In genomic region chr16:85550422-85551318, GRCh38 we compare ENCODE assay signal across 15 cellular contexts.
DNase-seq lines count a peak whose midpoint lies in the region; ATAC-seq and TF ChIP-seq lines count a peak whose summit lies in the region.
"Had no signal": no experiment of that assay in that cellular context is flagged by ENCODE, and none has a peak within 500 bp of the region (broad histone marks: within the 10 kb centered on the region; RNA-seq: fewer than 3 reads in every experiment).

No MANE protein-coding gene starts in this region.

- H3K4me3 ChIP-seq in cardiac muscle cell (no peak overlapping the region), astrocyte of the cerebellum (ENCODE audit: low read depth, low read length) (no peak overlapping the region)
- H3K4me3 ChIP-seq: mucosa of descending colon, smooth muscle cell had no signal

- TF ChIP-seq CTCF in cardiac muscle cell (IDR thresholded peaks at IDR 0.05; ENCODE audit: low read depth, low read length) (peak; percentile 17), astrocyte of the cerebellum (IDR thresholded peaks at IDR 0.05; ENCODE audit: low read depth, low read length, missing control alignments) (peak; percentile 26), type B pancreatic cell (conservative IDR thresholded peaks at IDR 0.05) (no peak)

- H3K9me3 ChIP-seq in cardiac muscle cell (ENCODE audit: low read depth), result no peaks in the 10 kb centered on the region
- H3K9me3 ChIP-seq: BE2C, mucosa of descending colon, SK-N-SH had no signal

- in situ Hi-C loops in astrocyte of the cerebellum (cut with HindIII; ENCODE audit: low sequenced_read_pairs), result no loop called here

- H3K9me3 Mint-ChIP-seq in type B pancreatic cell, result no peaks in the 10 kb centered on the region

- H3K27ac ChIP-seq in cardiac muscle cell, result peak overlapping the region; percentile 65

- peaks cover 5% of the 10 kb centered on the region for H3K4me1 ChIP-seq in cardiac muscle cell (ENCODE audit: low read depth)

- H3K36me3 ChIP-seq in cardiac muscle cell, result no peaks in the 10 kb centered on the region
- H3K36me3 ChIP-seq: BE2C had no signal

- DNase-seq in cardiac muscle cell (ENCODE audit: low read depth in 1 of 2, low spot score in 1 of 2) (no peak), left cardiac atrium (no peak), astrocyte of the cerebellum (ENCODE audit: low read depth) (no peak), left kidney (ENCODE audit: low read depth, low spot score) (peak; percentile 36), type B pancreatic cell (ENCODE audit: extremely low spot score, unreplicated experiment) (no peak)
- DNase-seq: activated CD4-positive, CD25-positive, alpha-beta regulatory T cell; BE2C; NCI-H187 treated with DMSO at 0.1 percent for 48 hours; NCI-H82; SK-N-SH had no signal

- ATAC-seq in left cardiac atrium, result no peak
- no peak for ATAC-seq in HG03280 (IDR thresholded peaks at IDR 0.05; ENCODE audit: unreplicated experiment)
- no peak for ATAC-seq in GM18517 (IDR thresholded peaks at IDR 0.05; ENCODE audit: unreplicated experiment)
- ATAC-seq in HG02571 (IDR thresholded peaks at IDR 0.05; ENCODE audit: unreplicated experiment), result no peak

- H3K4me1 Mint-ChIP-seq in type B pancreatic cell (ENCODE audit: unreplicated experiment), result peaks cover 20% of the 10 kb centered on the region

- no peaks in the 10 kb centered on the region for H3K27me3 Mint-ChIP-seq in type B pancreatic cell

- H3K27ac Mint-ChIP-seq in type B pancreatic cell, result no peak overlapping the region

- intact Hi-C loops in left cardiac atrium (cut with DNase I), result loop anchor here in 1 of 2 donors (10.0 kb wide), 1 partner anchor 54 kb away; no protein-coding TSS in a partner anchor

- H3K36me3 Mint-ChIP-seq in type B pancreatic cell, result no peaks in the 10 kb centered on the region

- H3K4me3 Mint-ChIP-seq in type B pancreatic cell, result peak overlapping the region; percentile 67

- no peaks in the 10 kb centered on the region for H3K27me3 ChIP-seq in cardiac muscle cell
- H3K27me3 ChIP-seq: BE2C had no signal
